Comparison of ENCODE assay signal across 8 cellular contexts in the genomic region with DNA sequence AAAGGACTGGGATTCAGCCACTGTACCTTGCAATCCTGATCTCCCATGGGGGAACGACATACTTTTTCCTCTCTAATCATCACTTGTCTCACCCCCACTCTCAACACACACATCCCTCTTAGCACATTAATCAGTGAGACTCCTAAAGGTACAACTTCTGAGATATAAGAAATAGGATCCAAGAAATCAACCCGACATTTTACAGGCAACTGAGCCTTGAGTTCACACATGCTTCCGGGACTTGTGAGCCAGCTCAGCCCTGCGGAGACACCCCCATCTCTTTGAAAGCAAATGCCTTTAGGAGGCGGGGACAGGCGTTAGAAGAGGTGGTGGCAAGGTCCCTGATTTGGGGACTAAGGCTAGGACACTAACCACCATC.
DNase-seq lines count a peak whose midpoint lies in the region; ATAC-seq and TF ChIP-seq lines count a peak whose summit lies in the region.

No MANE protein-coding gene starts in this region.

- H3K9me3 ChIP-seq in KOPT-K1 (ENCODE audit: insufficient read depth, low read length, poor library complexity, severe bottlenecking), result no peaks in the 10 kb centered on the region

- no peak overlapping the region for H3K9ac ChIP-seq in rectal smooth muscle tissue (ENCODE audit: low read length)

- H3K27ac ChIP-seq in KOPT-K1 (ENCODE audit: low read depth, low read length, poor library complexity, severe bottlenecking) (peak overlapping the region; percentile 63), rectal smooth muscle tissue (ENCODE audit: low read depth, low read length) (no peak overlapping the region)

- H3K4me1 ChIP-seq in rectal smooth muscle tissue (ENCODE audit: control insufficient read depth, insufficient read depth, low read length), result no peaks in the 10 kb centered on the region

- no peak for DNase-seq in GM06990 (ENCODE audit: extremely low read depth, insufficient read length)
- DNase-seq in activated CD4-positive, alpha-beta T cell treated with anti-CD3 and anti-CD28 coated beads, Interleukin-2, amount 50 U/mL, for 4 hours, result peak; percentile 51 to 56
- DNase-seq in epithelial cell of esophagus (ENCODE audit: low read depth), result peak; percentile 66
- no peak for DNase-seq in NCI-H1092 treated with DMSO at 0.1 percent for 48 hours (lab: John Stamatoyannopoulos, UW)
- DNase-seq in GM03348 (ENCODE audit: low spot score), result no peak

- ATAC-seq in HG03432 (IDR thresholded peaks at IDR 0.05; ENCODE audit: unreplicated experiment), result no peak

- H3K4me3 ChIP-seq in GM06990 (replicated peaks; ENCODE audit: low read depth, low read length) (peak overlapping the region; percentile 86), epithelial cell of esophagus (ENCODE audit: low read length) (peak overlapping the region; percentile 71), rectal smooth muscle tissue (ENCODE audit: low read length) (peak overlapping the region; percentile 55)

- H3K36me3 ChIP-seq in GM06990 (ENCODE audit: control insufficient read depth, insufficient read depth, low read length) (no peaks in the 10 kb centered on the region), KOPT-K1 (ENCODE audit: insufficient read depth, low read length) (no peaks in the 10 kb centered on the region), rectal smooth muscle tissue (ENCODE audit: control insufficient read depth, insufficient read depth, low read length) (no peaks in the 10 kb centered on the region)

- H3K27me3 ChIP-seq in GM06990 (replicated peaks; ENCODE audit: control insufficient read depth, insufficient read depth, low read length) (no peaks in the 10 kb centered on the region), rectal smooth muscle tissue (ENCODE audit: control insufficient read depth, insufficient read depth, low read length) (peaks cover 5% of the 10 kb centered on the region)

- TF ChIP-seq CTCF in GM06990 (IDR thresholded peaks at IDR 0.05; ENCODE audit: insufficient read depth, low read length, poor library complexity, severe bottlenecking) (no peak), epithelial cell of esophagus (IDR thresholded peaks at IDR 0.05; ENCODE audit: insufficient read depth, low read depth, low read length, missing control alignments) (no peak)

Comparison
In these comparisons a context has a peak if more than half of its experiments do, and no peak if none do; other contexts are left out.
1. DNase-seq: peak in activated CD4-positive, alpha-beta T cell treated with anti-CD3 and anti-CD28 coated beads, Interleukin-2, amount 50 U/mL, for 4 hours (2 of 2) and epithelial cell of esophagus (single experiment); none in GM06990 (single experiment), NCI-H1092 treated with DMSO at 0.1 percent for 48 hours (single experiment) and GM03348 (single experiment).
2. Peak in every context shown above with its lines, with median percentiles within 50 percentile points of each other: H3K4me3 ChIP-seq.